Comparison of ENCODE assay signal across 15 cellular contexts in the genomic region with DNA sequence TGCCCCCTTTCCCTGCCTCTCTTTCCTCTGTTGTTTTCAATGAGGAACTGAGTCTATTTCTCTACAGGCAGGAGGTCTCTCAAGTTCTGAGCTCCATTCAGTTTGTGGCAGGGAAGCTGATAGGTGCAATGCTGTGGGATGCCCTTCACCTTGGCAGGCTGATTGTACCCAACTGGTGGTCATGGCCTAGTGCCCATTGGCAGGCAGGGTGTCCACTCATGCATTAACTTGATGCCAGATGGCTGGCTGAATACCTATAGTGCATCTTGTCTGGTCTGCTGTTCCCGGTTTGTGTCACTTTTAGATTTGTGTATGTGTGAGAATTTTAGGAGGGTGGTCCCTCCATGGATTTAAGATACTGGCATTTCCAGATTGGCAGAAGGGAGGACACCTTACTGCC. TPM values are rescaled to one million over a fixed set of nuclear protein-coding genes. Genes with fewer than 3 reads are reported as not detected.
DNase-seq lines count a peak whose midpoint lies in the region; ATAC-seq, FAIRE-seq and TF ChIP-seq lines count a peak whose summit lies in the region.
"Had no signal": no experiment of that assay in that cellular context is flagged by ENCODE, and none has a peak within 500 bp of the region (broad histone marks: within the 10 kb centered on the region; RNA-seq: fewer than 3 reads in every experiment).

No MANE protein-coding gene starts in this region.

- no peak for TF ChIP-seq POLR2A in K562 (conservative IDR thresholded peaks at IDR 0.05)
- TF ChIP-seq POLR2A in thyroid gland (IDR thresholded peaks at IDR 0.05), result no peak
- TF ChIP-seq POLR2A in erythroblast (IDR thresholded peaks at IDR 0.05; ENCODE audit: low read length), result no peak

- no peak for TF ChIP-seq EP300 in K562 (IDR thresholded peaks at IDR 0.05; ENCODE audit: low read length)

- in situ Hi-C loops in K562 (cut with MboI), result no loop called here

- H3K4me2 ChIP-seq in K562 (ENCODE audit: insufficient read depth, low read length), result peak overlapping the region; percentile 51; the same call in 1 of the 2 replicates

- CTCF ChIA-PET in K562 (lab: Yijun Ruan, JAX; ENCODE audit: low intra/inter-chr PET ratio), result interaction anchor here (1.0 to 2.9 kb wide), 7 partner anchors 35 to 88 kb away, joined by 3 to 58 read pairs (median 5); no protein-coding TSS in a partner anchor

- H2AFZ ChIP-seq in K562 (ENCODE audit: low read depth, low read length), result peak overlapping the region; percentile 93

- H3K4me1 ChIP-seq in K562 (replicated peaks in 1 of 2; ENCODE audit: control insufficient read depth in 2 of 2, insufficient read depth in 2 of 2, low read length in 2 of 2) (peaks cover 0 to 13% of the 10 kb centered on the region in 2 experiments; a peak in 3 of 5 replicates), right cardiac atrium (ENCODE audit: control insufficient read depth, insufficient read depth, low read length) (peaks cover 5% of the 10 kb centered on the region), thyroid gland (peaks cover 18 to 25% of the 10 kb centered on the region in 2 donors)

- intact Hi-C loops in K562 (cut with micrococcal nuclease), result loop anchor here (1.0 to 5.0 kb wide), 4 partner anchors 40 to 217 kb away; no protein-coding TSS in a partner anchor
- intact Hi-C loops in right cardiac atrium (cut with DNase I), result loop anchor here (1.0 to 5.0 kb wide), 4 partner anchors 37 to 42 kb away; no protein-coding TSS in a partner anchor
- intact Hi-C loops in thyroid gland (cut with DNase I), result loop anchor here (2.0 kb wide), 1 partner anchor 38 kb away; no protein-coding TSS in a partner anchor

- no TSS peak for BruUV-seq in K562 (replicated peaks; lab: Mats Ljungman, UMichigan)

- H3K9me3 ChIP-seq in K562 (replicated peaks; ENCODE audit: control insufficient read depth, insufficient read depth, low read depth, low read length) (no peaks in the 10 kb centered on the region), right cardiac atrium (ENCODE audit: control insufficient read depth, low read length) (no peaks in the 10 kb centered on the region), thyroid gland (no peaks in the 10 kb centered on the region)

- TF ChIP-seq RAD21 in K562 (CRISPR knock-in tag; conservative IDR thresholded peaks at IDR 0.05 in 1 of 2, IDR thresholded peaks at IDR 0.05 in 1 of 2), result no peak

- no peak for TF ChIP-seq CTCF in K562 (IDR thresholded peaks at IDR 0.05 in 2 of 3, conservative IDR thresholded peaks at IDR 0.05 in 1 of 3; ENCODE audit: insufficient read depth in 2 of 3, low read depth in 1 of 3, low read length in 3 of 3)
- TF ChIP-seq CTCF in thyroid gland (IDR thresholded peaks at IDR 0.05), result no peak

- H3K27me3 ChIP-seq in K562 (ENCODE audit: control insufficient read depth in 2 of 2, insufficient read depth in 2 of 2, low read length in 2 of 2) (no peaks in the 10 kb centered on the region), right cardiac atrium (ENCODE audit: control insufficient read depth, insufficient read depth) (no peaks in the 10 kb centered on the region), thyroid gland (no peaks in the 10 kb centered on the region)

- H3K27ac ChIP-seq in K562 (ENCODE audit: extremely low read depth, low read depth, low read length), result peak overlapping the region; percentile 35; the same call in 1 of the 3 replicates
- H3K27ac ChIP-seq in right cardiac atrium (ENCODE audit: low read length), result peak overlapping the region; percentile 64
- H3K27ac ChIP-seq in thyroid gland, result peak overlapping the region in 2 of 3 donors; percentile 72 to 75
- H3K27ac ChIP-seq: 22Rv1 had no signal

- no peak for FAIRE-seq in K562 (lab: Jason Lieb, UNC)
- FAIRE-seq: bronchial epithelial cell had no signal

- peak; percentile 10; the same call in 2 of the 3 replicates for ATAC-seq in K562
- ATAC-seq in right cardiac atrium, result peak; percentile 53 to 58
- ATAC-seq in HG03521 (IDR thresholded peaks at IDR 0.05; ENCODE audit: unreplicated experiment), result no peak

- H3K4me3 ChIP-seq in K562 (no peak overlapping the region), right cardiac atrium (ENCODE audit: low read length) (no peak overlapping the region), thyroid gland (replicated peaks in 1 of 3) (no peak overlapping the region)

- H3K9ac ChIP-seq in K562 (ENCODE audit: insufficient read depth in 1 of 2, low read depth in 2 of 2, low read length in 2 of 2), result 0 out of 4 replicates have a peak overlapping the region, but pooled peaks of 1 of the 2 experiments have one; percentile 7

- no peaks in the 10 kb centered on the region for H3K9me1 ChIP-seq in K562 (ENCODE audit: control insufficient read depth, insufficient read depth, low read length)

- WGBS in K562 (ENCODE audit: insufficient coverage, low coverage, missing lambda C conversion rate), result 80% methylated on average over 1 of the region's 1 CpG
- WGBS in right cardiac atrium, result 74% methylated on average over 1 of the region's 1 CpG
- 58 to 64% methylated on average over 1 of the region's 1 CpG for WGBS in thyroid gland, 2 donors

- H3K36me3 ChIP-seq in K562 (ENCODE audit: control insufficient read depth, insufficient read depth, low read length), result no peaks in the 10 kb centered on the region
- no peaks in the 10 kb centered on the region for H3K36me3 ChIP-seq in thyroid gland

- DNase-seq in DMS 273 (lab: John Stamatoyannopoulos, UW; ENCODE audit: unreplicated experiment) (peak; percentile 35), DMS 273 treated with DMSO at 0.1 percent for 48 hours (lab: John Stamatoyannopoulos, UW) (no peak), K562 (ENCODE audit: extremely low read depth in 1 of 4, low spot score in 3 of 4) (no peak), right cardiac atrium (peak in 1 of 3 donors; percentile 50), thyroid gland (peak; percentile 70 to 84), erythroblast (lab: John Stamatoyannopoulos, UW) (no peak), NOMO-1 treated with dmso at 0.1 percent for 144 hours (lab: John Stamatoyannopoulos, UW; ENCODE audit: unreplicated experiment) (no peak)
- DNase-seq: activated CD4-positive, CD25-positive, alpha-beta regulatory T cell; activated naive CD4-positive, alpha-beta T cell treated with Interleukin-2 at 50 U/mL for 16 hours; CD4-positive, alpha-beta T cell; islet precursor cell had no signal

- no peaks in the 10 kb centered on the region for H4K20me1 ChIP-seq in K562 (replicated peaks; ENCODE audit: control insufficient read depth, insufficient read depth, low read length)

- no peaks in the 10 kb centered on the region for H3K79me2 ChIP-seq in K562 (ENCODE audit: control insufficient read depth, insufficient read depth, low read length)

- POLR2A ChIA-PET in K562 (lab: Yijun Ruan, JAX), result interaction anchor here (0.6 to 3.7 kb wide), 12 partner anchors 9 to 378 kb away, joined by 3 to 16 read pairs (median 6); a partner anchor contains a TSS

RNA-seq across cellular contexts. Expression of a gene that starts 20.0 kb away (rescaled TPM):
- 326 and 672 TPM in 2 replicates for total RNA-seq in K562 (2011; cell fraction: chromatin; rRNA removed; ENCODE audit: low replicate concordance)
- 425 and 592 TPM in 2 replicates for total RNA-seq in K562 (2011; cell fraction: nucleolus; rRNA removed)
- total RNA-seq in K562 (2011; cell fraction: nucleoplasm; rRNA removed), result 368 and 393 TPM in 2 replicates
- total RNA-seq in K562 (2014; rRNA removed) (47.4 and 59.0 TPM in 2 replicates), K562 (2014; rRNA removed; fragmentation: Illumina TruSeq; extraction: Trizol) (41.7 and 49.0 TPM in 2 replicates), K562 (2015; rRNA removed; fragmentation: Illumina TruSeq; extraction: Trizol) (33.7 and 34.5 TPM in 2 replicates), K562 (2021) (71.0 and 75.2 TPM in 2 replicates), right cardiac atrium (100 to 1,000 TPM in 1 of 4 donors, 10 to 100 TPM in 3; 57.0 to 141 (median 60.2) TPM), thyroid gland (10 to 100 TPM; 40.3 to 64.5 (median 51.6) TPM)
- polyA plus RNA-seq in K562 (2011; rRNA removed) (55.5 and 114 TPM in 2 replicates), K562 (2014; fragmentation: Illumina TruSeq; extraction: Trizol) (82.1 and 82.8 TPM in 2 replicates), K562 (2014; fragmentation: Nextera tagmentation; extraction: Ambion mirVana) (1 to 10 TPM; 9.1 to 9.2 TPM), K562 (2014; rRNA removed) (34.0 and 36.0 TPM in 2 replicates), right cardiac atrium (49.3 TPM)
- 44.7 and 52.4 TPM in 2 replicates for polyA plus RNA-seq in K562 (2011; cell fraction: cytosol; rRNA removed)
- polyA plus RNA-seq in K562 (2011; cell fraction: nucleus; rRNA removed), result 273 and 364 TPM in 2 replicates
- 58.8 and 103 TPM in 2 replicates for polyA plus RNA-seq in K562 (2012)
- polyA minus RNA-seq in K562 (2011; rRNA and poly(A)+ RNA removed), result 104 and 113 TPM in 2 replicates
- 72.0 and 119 TPM in 2 replicates for polyA minus RNA-seq in K562 (2011; cell fraction: cytosol; rRNA and poly(A)+ RNA removed)
- polyA minus RNA-seq in K562 (2011; cell fraction: nucleus; rRNA and poly(A)+ RNA removed), result 150 and 186 TPM in 2 replicates

RNA-seq across cellular contexts. Expression of a gene that starts 34.3 kb away (rescaled TPM):
- total RNA-seq in K562 (2011; cell fraction: chromatin; rRNA removed; ENCODE audit: low replicate concordance), result 171 and 231 TPM in 2 replicates
- 114 and 120 TPM in 2 replicates for total RNA-seq in K562 (2011; cell fraction: nucleolus; rRNA removed)
- 142 and 195 TPM in 2 replicates for total RNA-seq in K562 (2011; cell fraction: nucleoplasm; rRNA removed)
- total RNA-seq in K562 (2014; rRNA removed) (247 and 289 TPM in 2 replicates), K562 (2014; rRNA removed; fragmentation: Illumina TruSeq; extraction: Trizol) (426 and 493 TPM in 2 replicates), K562 (2015; rRNA removed; fragmentation: Illumina TruSeq; extraction: Trizol) (370 and 390 TPM in 2 replicates), K562 (2021) (275 and 293 TPM in 2 replicates), right cardiac atrium (under 1 TPM in 1 of 4 donors, not detected in 3; 0.79 TPM), thyroid gland (1 to 10 TPM in 1 of 4 donors, not detected in 3; 1.3 TPM)
- polyA plus RNA-seq in K562 (2011; rRNA removed) (755 and 772 TPM in 2 replicates), K562 (2014; fragmentation: Illumina TruSeq; extraction: Trizol) (506 and 588 TPM in 2 replicates), K562 (2014; fragmentation: Nextera tagmentation; extraction: Ambion mirVana) (1,000 to 10,000 TPM; 1,162 to 1,335 TPM), K562 (2014; rRNA removed) (490 and 525 TPM in 2 replicates), right cardiac atrium (not detected)
- polyA plus RNA-seq in K562 (2011; cell fraction: cytosol; rRNA removed), result 401 and 610 TPM in 2 replicates
- 280 and 410 TPM in 2 replicates for polyA plus RNA-seq in K562 (2011; cell fraction: nucleus; rRNA removed)
- polyA plus RNA-seq in K562 (2012), result 413 and 440 TPM in 2 replicates
- polyA minus RNA-seq in K562 (2011; rRNA and poly(A)+ RNA removed), result 316 and 357 TPM in 2 replicates
- 105 and 110 TPM in 2 replicates for polyA minus RNA-seq in K562 (2011; cell fraction: cytosol; rRNA and poly(A)+ RNA removed)
- 61.3 and 121 TPM in 2 replicates for polyA minus RNA-seq in K562 (2011; cell fraction: nucleus; rRNA and poly(A)+ RNA removed)
- total RNA-seq: bronchial epithelial cell, endodermal cell had no signal

RNA-seq across cellular contexts. Expression of a gene that starts 54.6 kb away (rescaled TPM):
- 8.1 and 25.0 TPM in 2 replicates for total RNA-seq in K562 (2011; cell fraction: chromatin; rRNA removed; ENCODE audit: low replicate concordance)
- total RNA-seq in K562 (2011; cell fraction: nucleolus; rRNA removed), result 9.7 and 11.1 TPM in 2 replicates
- total RNA-seq in K562 (2011; cell fraction: nucleoplasm; rRNA removed), result 9.7 and 11.8 TPM in 2 replicates
- total RNA-seq in K562 (2014; rRNA removed), result 15.9 and 17.7 TPM in 2 replicates
- total RNA-seq in K562 (2014; rRNA removed; fragmentation: Illumina TruSeq; extraction: Trizol), result 3.5 and 3.7 TPM in 2 replicates
- 5.9 and 8.7 TPM in 2 replicates for total RNA-seq in K562 (2015; rRNA removed; fragmentation: Illumina TruSeq; extraction: Trizol)
- 96.5 and 111 TPM in 2 replicates for total RNA-seq in K562 (2021)
- 7.7 and 15.6 TPM in 2 replicates for polyA plus RNA-seq in K562 (2011; rRNA removed)
- polyA plus RNA-seq in K562 (2011; cell fraction: cytosol; rRNA removed), result 11.8 and 25.5 TPM in 2 replicates
- polyA plus RNA-seq in K562 (2011; cell fraction: nucleus; rRNA removed), result 15.0 and 32.1 TPM in 2 replicates
- 35.9 and 43.9 TPM in 2 replicates for polyA plus RNA-seq in K562 (2012)
- 65.7 and 88.2 TPM in 2 replicates for polyA plus RNA-seq in K562 (2014; fragmentation: Illumina TruSeq; extraction: Trizol)
- 1 to 10 TPM; 1.0 TPM for polyA plus RNA-seq in K562 (2014; fragmentation: Nextera tagmentation; extraction: Ambion mirVana)
- polyA plus RNA-seq in K562 (2014; rRNA removed), result 30.3 and 34.6 TPM in 2 replicates
- 4.7 and 6.3 TPM in 2 replicates for polyA minus RNA-seq in K562 (2011; rRNA and poly(A)+ RNA removed)
- polyA minus RNA-seq in K562 (2011; cell fraction: cytosol; rRNA and poly(A)+ RNA removed), result 31.2 and 48.8 TPM in 2 replicates
- 6.7 and 8.1 TPM in 2 replicates for polyA minus RNA-seq in K562 (2011; cell fraction: nucleus; rRNA and poly(A)+ RNA removed)
- 10 to 100 TPM in 1 of 4 donors, 1 to 10 TPM in 3; 6.5 to 17.0 (median 8.9) TPM for total RNA-seq in right cardiac atrium
- 6.0 TPM for polyA plus RNA-seq in right cardiac atrium
- 10 to 100 TPM; 24.2 to 38.9 (median 29.3) TPM for total RNA-seq in thyroid gland

RNA-seq across cellular contexts. Expression of a gene that starts 58.5 kb away (rescaled TPM):
- total RNA-seq in K562 (2011; cell fraction: chromatin; rRNA removed; ENCODE audit: low replicate concordance), result 19.1 and 19.6 TPM in 2 replicates
- 7.2 and 7.8 TPM in 2 replicates for total RNA-seq in K562 (2011; cell fraction: nucleolus; rRNA removed)
- total RNA-seq in K562 (2011; cell fraction: nucleoplasm; rRNA removed), result 10.0 and 15.0 TPM in 2 replicates
- total RNA-seq in K562 (2014; rRNA removed) (19.3 and 32.9 TPM in 2 replicates), K562 (2014; rRNA removed; fragmentation: Illumina TruSeq; extraction: Trizol) (34.5 and 41.6 TPM in 2 replicates), K562 (2015; rRNA removed; fragmentation: Illumina TruSeq; extraction: Trizol) (48.2 and 53.9 TPM in 2 replicates), K562 (2021) (29.3 and 30.4 TPM in 2 replicates), right cardiac atrium (10 to 100 TPM in 2 of 4 donors, 1 to 10 TPM in 2; 7.0 to 13.0 (median 10.3) TPM), thyroid gland (10 to 100 TPM in 1 of 4 donors, 1 to 10 TPM in 3; 2.1 to 14.6 (median 7.9) TPM)
- polyA plus RNA-seq in K562 (2011; rRNA removed) (19.9 and 70.0 TPM in 2 replicates), K562 (2014; fragmentation: Illumina TruSeq; extraction: Trizol) (29.0 and 30.7 TPM in 2 replicates), K562 (2014; fragmentation: Nextera tagmentation; extraction: Ambion mirVana) (10 to 100 TPM; 12.6 to 29.1 TPM), K562 (2014; rRNA removed) (19.7 and 21.1 TPM in 2 replicates), right cardiac atrium (1.1 TPM)
- polyA plus RNA-seq in K562 (2011; cell fraction: cytosol; rRNA removed), result 13.8 and 66.9 TPM in 2 replicates
- polyA plus RNA-seq in K562 (2011; cell fraction: nucleus; rRNA removed), result 17.9 and 90.8 TPM in 2 replicates
- 40.5 and 54.5 TPM in 2 replicates for polyA plus RNA-seq in K562 (2012)
- polyA minus RNA-seq in K562 (2011; rRNA and poly(A)+ RNA removed), result 29.9 and 129 TPM in 2 replicates
- 9.1 and 28.6 TPM in 2 replicates for polyA minus RNA-seq in K562 (2011; cell fraction: cytosol; rRNA and poly(A)+ RNA removed)
- polyA minus RNA-seq in K562 (2011; cell fraction: nucleus; rRNA and poly(A)+ RNA removed), result 6.9 and 56.2 TPM in 2 replicates
- total RNA-seq: bronchial epithelial cell had no signal

Comparison
In these comparisons a context has a peak if more than half of its experiments do, and no peak if none do; other contexts are left out.
1. DNase-seq: peak in DMS 273 (single experiment) and thyroid gland (2 of 2); none in DMS 273 treated with DMSO at 0.1 percent for 48 hours (single experiment), K562 (0 of 4), erythroblast (0 of 2) and NOMO-1 treated with dmso at 0.1 percent for 144 hours (single experiment).
2. RNA of a gene that starts 34.3 kb away (total RNA-seq): 114 to 493 TPM in K562; 1.3 TPM in thyroid gland and 0.79 TPM in right cardiac atrium; every median in the first group is over 10 times any median in the second.
3. Peak in every context shown above with its lines, with median percentiles within 50 percentile points of each other: H3K27ac ChIP-seq.